Comparison of ENCODE assay signal across 35 cellular contexts in genomic region chr13:54875111-54875510, GRCh38.
"Had no signal": no experiment of that assay in that cellular context is flagged by ENCODE, and none has a peak within 500 bp of the region (broad histone marks: within the 10 kb centered on the region; RNA-seq: fewer than 3 reads in every experiment).

No MANE protein-coding gene starts in this region.

- DNase-seq: activated CD4-positive, alpha-beta memory T cell treated with anti-CD3 and anti-CD28 coated beads for 36 hours; activated CD4-positive, alpha-beta T cell treated with anti-CD3 and anti-CD28 coated beads for 36 hours; activated CD4-positive, alpha-beta T cell treated with anti-CD3 and anti-CD28 coated beads, Interleukin-2, amount 10 ng/mL, durations not matched to agents 24 days and 14 days; activated CD4-positive, CD25-positive, alpha-beta regulatory T cell; activated CD4-positive, CD25-positive, alpha-beta regulatory T cell treated with anti-CD3 and anti-CD28 coated beads, Interleukin-2, amount 50 U/mL, for 72 hours; activated CD8-positive, alpha-beta memory T cell treated with anti-CD3 and anti-CD28 coated beads, Interleukin-2, amount 10 ng/mL, durations not matched to agents 7 days and 5 days; activated CD8-positive, alpha-beta memory T cell treated with anti-CD3 and anti-CD28 coated beads, Interleukin-2, amount 50 U/mL, for 4 hours; activated CD8-positive, alpha-beta T cell treated with anti-CD3 and anti-CD28 coated beads, Interleukin-2, amount 10 ng/mL, durations not matched to agents 7 days and 5 days; activated effector memory CD4-positive, alpha-beta T cell treated with anti-CD3 and anti-CD28 coated beads, Interleukin-2, amount 50 U/mL, for 16 hours; activated naive CD4-positive, alpha-beta T cell treated with anti-CD3 and anti-CD28 coated beads for 36 hours; activated naive CD8-positive, alpha-beta T cell treated with anti-CD3 and anti-CD28 coated beads for 36 hours; activated naive CD8-positive, alpha-beta T cell treated with anti-CD3 and anti-CD28 coated beads, Interleukin-2, amount 50 U/mL, for 24 hours; activated T-cell treated with anti-CD3 and anti-CD28 coated beads, Interleukin-2, amount 50 U/mL, for 1 hour; activated T-cell treated with anti-CD3 and anti-CD28 coated beads, Interleukin-2, amount 50 U/mL, for 48 hours; adrenal gland; amygdala; aorta; body of pancreas; caudate nucleus; cortex of kidney; dermis blood vessel endothelial cell; effector CD4-positive, alpha-beta T cell; effector memory CD8-positive, alpha-beta T cell; erythroblast; esophagus squamous epithelium; foreskin melanocyte; heart right ventricle; T-helper 17 cell; T1000; WERI-Rb-1 had no signal

- H3K27ac ChIP-seq: adrenal gland, body of pancreas, esophagus squamous epithelium, gastroesophageal sphincter, heart right ventricle, WERI-Rb-1 had no signal

- ATAC-seq: activated CD4-positive, alpha-beta T cell treated with anti-CD3 and anti-CD28 coated beads for 36 hours; activated CD8-positive, alpha-beta memory T cell treated with anti-CD3 and anti-CD28 coated beads, Interleukin-2, amount 10 ng/mL, durations not matched to agents 7 days and 5 days; activated CD8-positive, alpha-beta T cell treated with anti-CD3 and anti-CD28 coated beads, Interleukin-2, amount 10 ng/mL, durations not matched to agents 7 days and 5 days; activated naive CD8-positive, alpha-beta T cell treated with anti-CD3 and anti-CD28 coated beads, Interleukin-2, amount 50 U/mL, for 24 hours; body of pancreas; effector memory CD8-positive, alpha-beta T cell; gastroesophageal sphincter; heart right ventricle; T-helper 17 cell had no signal

- H3K36me3 ChIP-seq: adrenal gland, esophagus squamous epithelium, gastroesophageal sphincter, heart right ventricle, WERI-Rb-1 had no signal

- H3K27ac Mint-ChIP-seq: activated CD4-positive, alpha-beta memory T cell treated with anti-CD3 and anti-CD28 coated beads for 36 hours; activated CD4-positive, alpha-beta T cell treated with anti-CD3 and anti-CD28 coated beads for 36 hours; activated CD4-positive, alpha-beta T cell treated with anti-CD3 and anti-CD28 coated beads, Interleukin-2, amount 10 ng/mL, durations not matched to agents 24 days and 14 days; activated CD8-positive, alpha-beta memory T cell treated with anti-CD3 and anti-CD28 coated beads, Interleukin-2, amount 10 ng/mL, durations not matched to agents 7 days and 5 days; activated CD8-positive, alpha-beta T cell treated with anti-CD3 and anti-CD28 coated beads, Interleukin-2, amount 10 ng/mL, durations not matched to agents 7 days and 5 days; activated naive CD4-positive, alpha-beta T cell treated with anti-CD3 and anti-CD28 coated beads for 36 hours; activated naive CD4-positive, alpha-beta T cell treated with anti-CD3 and anti-CD28 coated beads, Interleukin-2, amount 50 U/mL, for 24 hours; activated naive CD8-positive, alpha-beta T cell treated with anti-CD3 and anti-CD28 coated beads for 36 hours; activated naive CD8-positive, alpha-beta T cell treated with anti-CD3 and anti-CD28 coated beads, Interleukin-2, amount 50 U/mL, for 24 hours; activated T-helper 1 cell treated with anti-CD3 and anti-CD28 coated beads, Interleukin-12 subunit alpha, Interleukin-12 subunit beta, Interleukin-2, Interleukin-4 antibody, amounts not matched to agents 30 ng/mL and 10 ng/mL and 1 ng/mL, durations not matched to agents 14 hours and 24 hours and 36 hours; activated T-helper 2 cell treated with anti-CD3 and anti-CD28 coated beads, Interferon-gamma antibody, Interleukin-2, Interleukin-4, amounts not matched to agents 10 μg/mL and 5 μg/mL and 100 μg/mL, durations not matched to agents 14 hours and 24 hours and 36 hours; effector memory CD8-positive, alpha-beta T cell; T-helper 17 cell; T-helper 2 cell treated with Interferon-gamma antibody and Interleukin-4, amounts not matched to agents 5 μg/mL and 100 μg/mL, for 36 hours had no signal

- H3K27me3 ChIP-seq: adrenal gland, body of pancreas, esophagus squamous epithelium, gastroesophageal sphincter, heart right ventricle had no signal

- H3K4me3 Mint-ChIP-seq: activated CD4-positive, alpha-beta memory T cell treated with anti-CD3 and anti-CD28 coated beads for 36 hours; activated CD4-positive, alpha-beta T cell treated with anti-CD3 and anti-CD28 coated beads for 36 hours; activated CD4-positive, alpha-beta T cell treated with anti-CD3 and anti-CD28 coated beads, Interleukin-2, amount 10 ng/mL, durations not matched to agents 24 days and 14 days; activated CD8-positive, alpha-beta memory T cell treated with anti-CD3 and anti-CD28 coated beads, Interleukin-2, amount 10 ng/mL, durations not matched to agents 7 days and 5 days; activated CD8-positive, alpha-beta T cell treated with anti-CD3 and anti-CD28 coated beads, Interleukin-2, amount 10 ng/mL, durations not matched to agents 7 days and 5 days; activated naive CD4-positive, alpha-beta T cell treated with anti-CD3 and anti-CD28 coated beads for 36 hours; activated naive CD4-positive, alpha-beta T cell treated with anti-CD3 and anti-CD28 coated beads, Interleukin-2, amount 50 U/mL, for 24 hours; activated naive CD8-positive, alpha-beta T cell treated with anti-CD3 and anti-CD28 coated beads for 36 hours; activated naive CD8-positive, alpha-beta T cell treated with anti-CD3 and anti-CD28 coated beads, Interleukin-2, amount 50 U/mL, for 24 hours; activated T-helper 1 cell treated with anti-CD3 and anti-CD28 coated beads, Interleukin-12 subunit alpha, Interleukin-12 subunit beta, Interleukin-2, Interleukin-4 antibody, amounts not matched to agents 30 ng/mL and 10 ng/mL and 1 ng/mL, durations not matched to agents 14 hours and 24 hours and 36 hours; effector memory CD8-positive, alpha-beta T cell; T-helper 17 cell; T-helper 2 cell treated with Interferon-gamma antibody and Interleukin-4, amounts not matched to agents 5 μg/mL and 100 μg/mL, for 36 hours had no signal

- H3K27me3 Mint-ChIP-seq: activated CD4-positive, alpha-beta memory T cell treated with anti-CD3 and anti-CD28 coated beads for 36 hours; activated CD4-positive, alpha-beta T cell treated with anti-CD3 and anti-CD28 coated beads for 36 hours; activated CD4-positive, alpha-beta T cell treated with anti-CD3 and anti-CD28 coated beads, Interleukin-2, amount 10 ng/mL, durations not matched to agents 24 days and 14 days; activated CD8-positive, alpha-beta memory T cell treated with anti-CD3 and anti-CD28 coated beads, Interleukin-2, amount 10 ng/mL, durations not matched to agents 7 days and 5 days; activated naive CD4-positive, alpha-beta T cell treated with anti-CD3 and anti-CD28 coated beads, Interleukin-2, amount 50 U/mL, for 24 hours; activated naive CD8-positive, alpha-beta T cell treated with anti-CD3 and anti-CD28 coated beads for 36 hours; activated naive CD8-positive, alpha-beta T cell treated with anti-CD3 and anti-CD28 coated beads, Interleukin-2, amount 50 U/mL, for 24 hours; effector memory CD8-positive, alpha-beta T cell; T-helper 17 cell had no signal

- H3K4me1 Mint-ChIP-seq: activated CD4-positive, alpha-beta T cell treated with anti-CD3 and anti-CD28 coated beads for 36 hours; activated CD4-positive, alpha-beta T cell treated with anti-CD3 and anti-CD28 coated beads, Interleukin-2, amount 10 ng/mL, durations not matched to agents 24 days and 14 days; activated CD8-positive, alpha-beta memory T cell treated with anti-CD3 and anti-CD28 coated beads, Interleukin-2, amount 10 ng/mL, durations not matched to agents 7 days and 5 days; activated naive CD4-positive, alpha-beta T cell treated with anti-CD3 and anti-CD28 coated beads, Interleukin-2, amount 50 U/mL, for 24 hours; activated naive CD8-positive, alpha-beta T cell treated with anti-CD3 and anti-CD28 coated beads for 36 hours; activated naive CD8-positive, alpha-beta T cell treated with anti-CD3 and anti-CD28 coated beads, Interleukin-2, amount 50 U/mL, for 24 hours; T-helper 17 cell had no signal

- H3K4me1 ChIP-seq: adrenal gland, body of pancreas, esophagus squamous epithelium, gastroesophageal sphincter, heart right ventricle had no signal

- H3K9me3 Mint-ChIP-seq: activated naive CD8-positive, alpha-beta T cell treated with anti-CD3 and anti-CD28 coated beads for 36 hours; activated T-helper 1 cell treated with anti-CD3 and anti-CD28 coated beads, Interleukin-12 subunit alpha, Interleukin-12 subunit beta, Interleukin-2, Interleukin-4 antibody, amounts not matched to agents 30 ng/mL and 10 ng/mL and 1 ng/mL, durations not matched to agents 14 hours and 24 hours and 36 hours had no signal

- H3K9me3 ChIP-seq: adrenal gland, body of pancreas, esophagus squamous epithelium, gastroesophageal sphincter, heart right ventricle had no signal

- H3K36me3 Mint-ChIP-seq: activated CD4-positive, alpha-beta memory T cell treated with anti-CD3 and anti-CD28 coated beads for 36 hours; activated CD8-positive, alpha-beta memory T cell treated with anti-CD3 and anti-CD28 coated beads, Interleukin-2, amount 10 ng/mL, durations not matched to agents 7 days and 5 days; activated naive CD4-positive, alpha-beta T cell treated with anti-CD3 and anti-CD28 coated beads, Interleukin-2, amount 50 U/mL, for 24 hours; activated naive CD8-positive, alpha-beta T cell treated with anti-CD3 and anti-CD28 coated beads for 36 hours had no signal

- H3K4me3 ChIP-seq: adrenal gland, body of pancreas, esophagus squamous epithelium, gastroesophageal sphincter, heart right ventricle had no signal
